9 cellular contexts compared by ENCODE assay signal in genomic region chr1:149792912-149793521, GRCh38. TPM values are rescaled to one million over a fixed set of nuclear protein-coding genes. Genes with fewer than 3 reads are reported as not detected.
DNase-seq lines count a peak whose midpoint lies in the region; ATAC-seq and TF ChIP-seq lines count a peak whose summit lies in the region.
"Not testable (repeated sequence)": the region's sequence is repeated elsewhere in the genome, so short reads cannot be mapped to it uniquely, and the experiment has no call there.
"Had no signal": no experiment of that assay in that cellular context is flagged by ENCODE, and none has a peak within 500 bp of the region (broad histone marks: within the 10 kb centered on the region; RNA-seq: fewer than 3 reads in every experiment).

No MANE protein-coding gene starts in this region.

- peak overlapping the region; percentile 59 for H3K27ac ChIP-seq in A673 (ENCODE audit: low read depth, low read length, poor library complexity, severe bottlenecking)
- not testable (repeated sequence) for H3K27ac ChIP-seq in mammary epithelial cell (ENCODE audit: insufficient read depth, low read depth, low read length); smooth muscle cell (ENCODE audit: low read depth)

- no CpG with 5 or more reads among the region's 52 CpGs for WGBS in mammary epithelial cell (ENCODE audit: low coverage, missing lambda C conversion rate)
- 3% methylated on average over 31 of the region's 52 CpGs for WGBS in smooth muscle cell (ENCODE audit: low lambda C conversion rate)

- in situ Hi-C loops in mammary epithelial cell (cut with MboI; ENCODE audit: low sequenced_read_pairs in 2 of 2): not testable (repeated sequence)

- H3K4me1 ChIP-seq in A673 (ENCODE audit: insufficient read depth, low read length, poor library complexity, severe bottlenecking); mammary epithelial cell (ENCODE audit: insufficient read depth, low read length); smooth muscle cell (ENCODE audit: low read depth): not testable (repeated sequence)

- H3K36me3 ChIP-seq in A673 (ENCODE audit: insufficient read depth, low read length, poor library complexity, severe bottlenecking); mammary epithelial cell (ENCODE audit: insufficient read depth, low read length); smooth muscle cell (ENCODE audit: low read depth): not testable (repeated sequence)

- not testable (repeated sequence) for H3K79me2 ChIP-seq in mammary epithelial cell (ENCODE audit: insufficient read depth, low read length); smooth muscle cell (ENCODE audit: low read depth)

- not testable (repeated sequence) for TF ChIP-seq CTCF in A673 (conservative IDR thresholded peaks at IDR 0.05; ENCODE audit: low read depth, low read length)
- TF ChIP-seq CTCF in mammary epithelial cell (conservative IDR thresholded peaks at IDR 0.05 in 1 of 2, IDR thresholded peaks at IDR 0.05 in 1 of 2; ENCODE audit: extremely low read depth in 1 of 2, insufficient read depth in 1 of 2, low read depth in 1 of 2, low read length in 2 of 2) (peak; percentile 24 to 52), smooth muscle cell (IDR thresholded peaks at IDR 0.05; ENCODE audit: borderline replicate concordance, insufficient read depth, poor library complexity, severe bottlenecking) (peak; percentile 66)

- intact Hi-C loops in A673 (cut with micrococcal nuclease; ENCODE audit: unreplicated experiment); mammary epithelial cell (cut with micrococcal nuclease): not testable (repeated sequence)

- peak overlapping the region; percentile 86 for H2AFZ ChIP-seq in mammary epithelial cell (ENCODE audit: low read depth, low read length)
- H2AFZ ChIP-seq in smooth muscle cell (ENCODE audit: low read depth): not testable (repeated sequence)

- H3K27me3 ChIP-seq in A673 (replicated peaks; ENCODE audit: insufficient read depth, low read depth, low read length, poor library complexity); mammary epithelial cell (ENCODE audit: insufficient read depth, low read length); smooth muscle cell (ENCODE audit: low read depth): not testable (repeated sequence)

- peak overlapping the region; percentile 42 for H3K4me2 ChIP-seq in mammary epithelial cell (ENCODE audit: insufficient read depth, low read depth, low read length)
- peak overlapping the region; percentile 75 for H3K4me2 ChIP-seq in smooth muscle cell

- DNase-seq in A673 (ENCODE audit: low spot score): peak; percentile 75
- DNase-seq in NCI-H2107 (lab: John Stamatoyannopoulos, UW): peak; percentile 64
- peak; percentile 53 to 75 (median 65) for DNase-seq in activated CD4-positive, CD25-positive, alpha-beta regulatory T cell (lab: John Stamatoyannopoulos, UW)
- DNase-seq in mammary epithelial cell: peak; percentile 71
- peak; percentile 23 for DNase-seq in iris pigment epithelial cell (ENCODE audit: low read depth)
- peak; percentile 13 for DNase-seq in smooth muscle cell (lab: John Stamatoyannopoulos, UW; ENCODE audit: unreplicated experiment)

- POLR2A ChIA-PET in A673 (lab: Charles Lee; ENCODE audit: low non-redundant PET): not testable (repeated sequence)

- ATAC-seq in GM18867 (IDR thresholded peaks at IDR 0.05; ENCODE audit: unreplicated experiment) (peak; percentile 88), HG03060 (IDR thresholded peaks at IDR 0.05; ENCODE audit: low read depth, unreplicated experiment) (peak; percentile 61)

- not testable (repeated sequence) for H3F3A ChIP-seq in smooth muscle cell (ENCODE audit: low read depth)

- not testable (repeated sequence) for H4K20me1 ChIP-seq in mammary epithelial cell (ENCODE audit: insufficient read depth, low read length); smooth muscle cell (ENCODE audit: low read depth)

- not testable (repeated sequence) for H3K9me3 ChIP-seq in A673 (ENCODE audit: low read depth, low read length, poor library complexity, severe bottlenecking); mammary epithelial cell (replicated peaks; ENCODE audit: insufficient read depth, low read length); smooth muscle cell (replicated peaks; ENCODE audit: low read depth)

- H3K9ac ChIP-seq in mammary epithelial cell (ENCODE audit: insufficient read depth, low read length); smooth muscle cell (ENCODE audit: low read depth): not testable (repeated sequence)

- dilution Hi-C loops in mammary epithelial cell (cut with HindIII; ENCODE audit: low sequenced_read_pairs): not testable (repeated sequence)

- H3K4me3 ChIP-seq in A673 (ENCODE audit: low read depth, low read length, poor library complexity, severe bottlenecking) (peak overlapping the region; percentile 51), mammary epithelial cell (replicated peaks in 1 of 3; ENCODE audit: insufficient read depth in 1 of 3, low read depth in 2 of 3, low read length in 3 of 3) (peak overlapping the region; percentile 43 to 52 (median 44)), smooth muscle cell (peak overlapping the region; percentile 79)

- CTCF ChIA-PET in A673 (lab: Charles Lee): not testable (repeated sequence)
- CTCF ChIA-PET in mammary epithelial cell (lab: Charles Lee; ENCODE audit: low non-redundant PET): interaction anchor here (0.6 kb wide), 1 partner anchor 393 kb away, joined by 4 read pairs; no protein-coding TSS in a partner anchor

- not testable (repeated sequence) for BruUV-seq in A673 (replicated peaks; lab: Mats Ljungman, UMichigan); mammary epithelial cell (replicated peaks; lab: Mats Ljungman, UMichigan)

RNA-seq across cellular contexts. Expression of gene FCGR1A, which starts 10.5 kb away (rescaled TPM):
- total RNA-seq in A673 (2021) (not detected in 2 replicates), mammary epithelial cell (not detected), smooth muscle cell (not detected in 2 replicates)
- polyA plus RNA-seq in mammary epithelial cell (not detected), smooth muscle cell (not detected in 2 replicates)
- not detected for polyA minus RNA-seq in mammary epithelial cell
- total RNA-seq: pulmonary artery endothelial cell had no signal

Comparison
In these comparisons a context has a peak if more than half of its experiments do, and no peak if none do; other contexts are left out.
1. DNase-seq: peak in every context shown above with its lines; median percentile 75 in A673; 71 in mammary epithelial cell; 65 in activated CD4-positive, CD25-positive, alpha-beta regulatory T cell; 64 in NCI-H2107; 23 in iris pigment epithelial cell; 13 in smooth muscle cell.